Comparison of ENCODE assay signal across 30 cellular contexts in the genomic region with DNA sequence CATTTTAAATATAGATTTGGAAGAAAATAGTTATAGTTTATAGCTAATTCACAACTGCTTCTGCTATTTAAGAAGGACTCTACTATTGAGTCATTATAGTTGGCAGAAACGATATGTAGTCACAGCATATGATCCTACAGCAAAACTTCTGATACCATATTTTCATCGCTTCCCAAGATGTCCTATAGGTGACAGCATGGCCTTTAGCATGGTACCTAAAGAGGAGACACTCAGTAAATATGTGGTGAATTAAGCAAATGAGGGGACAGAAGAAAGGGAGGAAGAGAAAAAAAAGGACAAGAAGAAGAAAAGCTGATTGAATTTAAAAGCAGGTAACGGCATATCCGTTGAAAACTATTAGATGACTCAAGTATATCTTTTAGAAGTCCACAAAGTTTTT.
"Had no signal": no experiment of that assay in that cellular context is flagged by ENCODE, and none has a peak within 500 bp of the region (broad histone marks: within the 10 kb centered on the region; RNA-seq: fewer than 3 reads in every experiment).

No MANE protein-coding gene starts in this region.

- H3K36me3 ChIP-seq: esophagus squamous epithelium, heart right ventricle, pancreas, prostate gland, tibial artery, upper lobe of right lung had no signal

- H3K4me3 Mint-ChIP-seq: activated B cell treated with CpG ODN at 0.5 μM for 24 hours; activated CD8-positive, alpha-beta memory T cell treated with anti-CD3 and anti-CD28 coated beads, Interleukin-2, amount 10 ng/mL, durations not matched to agents 7 days and 5 days; activated CD8-positive, alpha-beta T cell treated with anti-CD3 and anti-CD28 coated beads, Interleukin-2, amount 10 ng/mL, durations not matched to agents 7 days and 5 days; activated T-cell treated with anti-CD3 and anti-CD28 coated beads, Interleukin-2, amount 50 U/mL, for 72 hours; central memory CD8-positive, alpha-beta T cell; dendritic cell treated with granulocyte-macrophage colony-stimulating factor and Interleukin-4, amounts not matched to agents 40 ng/mL and 50 ng/mL, for 4 days; memory B cell; naive thymus-derived CD4-positive, alpha-beta T cell; stimulated activated memory B cell treated with anti-CD40 and anti-IgM and Interleukin-4, amounts not matched to agents 10 μg/mL and 1 μg/mL and 100 μg/mL, for 72 hours; stimulated activated naive CD8-positive, alpha-beta T cell treated with anti-CD3 and anti-CD28 coated beads, Interleukin-15, amount 100 ng/mL, for 72 hours had no signal

- H3K4me3 ChIP-seq: esophagus squamous epithelium, heart right ventricle, pancreas, prostate gland, skin epidermis, tibial artery, upper lobe of right lung had no signal

- H3K9me3 ChIP-seq: esophagus squamous epithelium, heart right ventricle, pancreas, prostate gland, tibial artery, upper lobe of right lung had no signal

- FAIRE-seq: bronchial epithelial cell, pancreas, TTC549 had no signal

- H3K27ac Mint-ChIP-seq: activated B cell treated with CpG ODN at 0.5 μM for 24 hours; activated CD8-positive, alpha-beta memory T cell treated with anti-CD3 and anti-CD28 coated beads, Interleukin-2, amount 10 ng/mL, durations not matched to agents 7 days and 5 days; activated CD8-positive, alpha-beta T cell treated with anti-CD3 and anti-CD28 coated beads, Interleukin-2, amount 10 ng/mL, durations not matched to agents 7 days and 5 days; activated naive CD4-positive, alpha-beta T cell treated with anti-CD3 and anti-CD28 coated beads, Interleukin-2, amount 50 U/mL, for 72 hours; activated T-cell treated with anti-CD3 and anti-CD28 coated beads, Interleukin-2, amount 50 U/mL, for 72 hours; dendritic cell treated with granulocyte-macrophage colony-stimulating factor and Interleukin-4, amounts not matched to agents 40 ng/mL and 50 ng/mL, for 4 days; memory B cell; naive thymus-derived CD4-positive, alpha-beta T cell; stimulated activated memory B cell treated with anti-CD40 and anti-IgM and Interleukin-4, amounts not matched to agents 10 μg/mL and 1 μg/mL and 100 μg/mL, for 72 hours; stimulated activated naive CD8-positive, alpha-beta T cell treated with anti-CD3 and anti-CD28 coated beads, Interleukin-15, amount 100 ng/mL, for 72 hours had no signal

- H3K4me1 ChIP-seq: esophagus squamous epithelium, heart right ventricle, pancreas, prostate gland, tibial artery, upper lobe of right lung had no signal

- H3K27me3 ChIP-seq: esophagus squamous epithelium, heart right ventricle, pancreas, tibial artery, upper lobe of right lung had no signal

- ATAC-seq: activated CD8-positive, alpha-beta memory T cell treated with anti-CD3 and anti-CD28 coated beads, Interleukin-2, amount 10 ng/mL, durations not matched to agents 7 days and 5 days; activated CD8-positive, alpha-beta T cell treated with anti-CD3 and anti-CD28 coated beads, Interleukin-2, amount 10 ng/mL, durations not matched to agents 7 days and 5 days; activated naive CD4-positive, alpha-beta T cell treated with anti-CD3 and anti-CD28 coated beads, Interleukin-2, amount 50 U/mL, for 72 hours; activated T-cell treated with anti-CD3 and anti-CD28 coated beads, Interleukin-2, amount 50 U/mL, for 72 hours; heart right ventricle; naive thymus-derived CD4-positive, alpha-beta T cell; pancreas; sciatic nerve; stimulated activated memory B cell treated with anti-CD40 and anti-IgM and Interleukin-4, amounts not matched to agents 10 μg/mL and 1 μg/mL and 100 μg/mL, for 72 hours; stimulated activated naive CD8-positive, alpha-beta T cell treated with anti-CD3 and anti-CD28 coated beads, Interleukin-15, amount 100 ng/mL, for 72 hours; upper lobe of right lung had no signal

- DNase-seq: activated B cell treated with CpG ODN at 0.5 μM for 24 hours; activated CD8-positive, alpha-beta memory T cell treated with anti-CD3 and anti-CD28 coated beads, Interleukin-2, amount 10 ng/mL, durations not matched to agents 7 days and 5 days; activated CD8-positive, alpha-beta T cell treated with anti-CD3 and anti-CD28 coated beads, Interleukin-2, amount 10 ng/mL, durations not matched to agents 7 days and 5 days; activated naive CD4-positive, alpha-beta T cell; activated T-cell treated with anti-CD3 and anti-CD28 coated beads, Interleukin-2, amount 50 U/mL, for 72 hours; anterior cingulate cortex; esophagus squamous epithelium; foreskin melanocyte; heart right ventricle; midbrain; naive thymus-derived CD4-positive, alpha-beta T cell; pancreas; retina; stimulated activated CD4-positive, alpha-beta T cell treated with anti-CD3 and anti-CD28 coated beads, Interleukin-4, amount 100 ng/mL, for 4 hours; stimulated activated CD8-positive, alpha-beta memory T cell treated with anti-CD3 and anti-CD28 coated beads, Interleukin-4, amount 100 ng/mL, for 48 hours; stimulated activated naive CD8-positive, alpha-beta T cell treated with anti-CD3 and anti-CD28 coated beads, Interleukin-15, amount 100 ng/mL, for 72 hours; T-helper 9 cell; tibial artery; upper lobe of right lung had no signal

- H3K27me3 Mint-ChIP-seq: activated B cell treated with CpG ODN at 0.5 μM for 24 hours; central memory CD8-positive, alpha-beta T cell; dendritic cell treated with granulocyte-macrophage colony-stimulating factor and Interleukin-4, amounts not matched to agents 40 ng/mL and 50 ng/mL, for 4 days; stimulated activated memory B cell treated with anti-CD40 and anti-IgM and Interleukin-4, amounts not matched to agents 10 μg/mL and 1 μg/mL and 100 μg/mL, for 72 hours; stimulated activated naive CD8-positive, alpha-beta T cell treated with anti-CD3 and anti-CD28 coated beads, Interleukin-15, amount 100 ng/mL, for 72 hours had no signal

- H3K4me1 Mint-ChIP-seq: activated B cell treated with CpG ODN at 0.5 μM for 24 hours; activated CD8-positive, alpha-beta memory T cell treated with anti-CD3 and anti-CD28 coated beads, Interleukin-2, amount 10 ng/mL, durations not matched to agents 7 days and 5 days; central memory CD8-positive, alpha-beta T cell; memory B cell; naive thymus-derived CD4-positive, alpha-beta T cell; stimulated activated memory B cell treated with anti-CD40 and anti-IgM and Interleukin-4, amounts not matched to agents 10 μg/mL and 1 μg/mL and 100 μg/mL, for 72 hours; stimulated activated naive CD8-positive, alpha-beta T cell treated with anti-CD3 and anti-CD28 coated beads, Interleukin-15, amount 100 ng/mL, for 72 hours had no signal

- H3K9me3 Mint-ChIP-seq: activated naive CD4-positive, alpha-beta T cell treated with anti-CD3 and anti-CD28 coated beads, Interleukin-2, amount 50 U/mL, for 72 hours; activated T-cell treated with anti-CD3 and anti-CD28 coated beads, Interleukin-2, amount 50 U/mL, for 72 hours; central memory CD8-positive, alpha-beta T cell; dendritic cell treated with granulocyte-macrophage colony-stimulating factor and Interleukin-4, amounts not matched to agents 40 ng/mL and 50 ng/mL, for 4 days; stimulated activated memory B cell treated with anti-CD40 and anti-IgM and Interleukin-4, amounts not matched to agents 10 μg/mL and 1 μg/mL and 100 μg/mL, for 72 hours; stimulated activated naive CD8-positive, alpha-beta T cell treated with anti-CD3 and anti-CD28 coated beads, Interleukin-15, amount 100 ng/mL, for 72 hours had no signal

- H3K36me3 Mint-ChIP-seq: activated CD8-positive, alpha-beta memory T cell treated with anti-CD3 and anti-CD28 coated beads, Interleukin-2, amount 10 ng/mL, durations not matched to agents 7 days and 5 days; activated naive CD4-positive, alpha-beta T cell treated with anti-CD3 and anti-CD28 coated beads, Interleukin-2, amount 50 U/mL, for 72 hours; memory B cell; naive thymus-derived CD4-positive, alpha-beta T cell; stimulated activated memory B cell treated with anti-CD40 and anti-IgM and Interleukin-4, amounts not matched to agents 10 μg/mL and 1 μg/mL and 100 μg/mL, for 72 hours had no signal

- H3K27ac ChIP-seq: epithelial cell of prostate, esophagus squamous epithelium, heart right ventricle, pancreas, prostate gland, skin epidermis, tibial artery, upper lobe of right lung had no signal
